Comparison of ENCODE assay signal across 27 cellular contexts in the genomic region with DNA sequence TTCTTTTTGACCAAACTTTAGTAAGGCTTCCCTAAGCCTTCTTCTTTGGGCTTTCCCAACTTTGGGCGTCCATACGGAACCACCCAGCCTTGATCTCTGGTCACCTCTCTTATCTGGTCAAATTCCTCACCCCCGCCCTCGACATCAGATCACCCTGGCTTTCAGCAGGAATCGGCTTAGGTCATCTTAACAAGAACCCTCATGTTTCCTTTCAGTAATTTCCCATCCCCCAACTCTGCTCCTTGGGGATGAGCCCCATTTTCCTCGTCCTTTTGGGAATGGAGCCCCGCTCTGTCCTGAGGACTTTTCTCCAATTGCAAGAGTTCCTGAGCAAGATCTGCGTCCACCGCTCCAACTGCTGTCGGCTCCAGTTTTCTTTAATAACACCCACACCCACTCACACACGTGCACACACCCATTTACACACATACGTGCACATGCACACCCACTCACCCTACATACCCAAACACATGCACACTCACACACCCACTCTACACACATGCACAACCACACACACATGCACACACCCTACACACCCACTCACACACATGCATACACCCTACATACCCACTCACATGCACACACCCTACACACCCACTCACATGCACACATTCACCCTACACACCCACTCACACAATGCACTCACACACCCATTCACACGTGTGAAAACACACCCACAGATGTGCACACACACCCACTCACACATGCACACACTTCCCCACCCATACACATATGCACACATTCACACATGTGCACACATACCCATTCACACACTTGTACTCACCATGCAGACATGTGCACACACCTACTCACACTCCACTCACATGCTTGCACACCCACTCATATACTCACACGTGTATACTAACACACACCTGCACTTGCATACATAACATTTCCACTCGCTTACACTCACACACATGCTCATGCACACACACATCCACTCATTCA.
DNase-seq lines count a peak whose midpoint lies in the region; ATAC-seq, FAIRE-seq and TF ChIP-seq lines count a peak whose summit lies in the region.
"Had no signal": no experiment of that assay in that cellular context is flagged by ENCODE, and none has a peak within 500 bp of the region (broad histone marks: within the 10 kb centered on the region; RNA-seq: fewer than 3 reads in every experiment).

No MANE protein-coding gene starts in this region.

- H3K9me3 Mint-ChIP-seq in activated T-cell treated with anti-CD3 and anti-CD28 coated beads, Interleukin-2, amount 50 U/mL, for 4 hours: peaks cover 5% of the 10 kb centered on the region
- peaks cover 4% of the 10 kb centered on the region; the same call in 1 of the 3 replicates for H3K9me3 Mint-ChIP-seq in GM23338
- H3K9me3 Mint-ChIP-seq: neural crest cell had no signal

- no peaks in the 10 kb centered on the region for H3K27me3 Mint-ChIP-seq in activated T-cell treated with anti-CD3 and anti-CD28 coated beads, Interleukin-2, amount 50 U/mL, for 4 hours (ENCODE audit: low read depth)
- peaks cover 2% of the 10 kb centered on the region for H3K27me3 Mint-ChIP-seq in GM23338 (ENCODE audit: insufficient read depth, low read depth, poor library complexity)
- H3K27me3 Mint-ChIP-seq: T-helper 17 cell had no signal

- no peak overlapping the region for H2BK20ac ChIP-seq in IMR-90 (ENCODE audit: low read depth, low read length)

- H3K23ac ChIP-seq in IMR-90 (ENCODE audit: low read depth, low read length): no peak overlapping the region

- no peaks in the 10 kb centered on the region for H3K9me2 ChIP-seq in GM23338 (ENCODE audit: insufficient read depth)

- FAIRE-seq in endothelial cell of umbilical vein (lab: Jason Lieb, UNC): no peak
- FAIRE-seq: G401.6, small intestine, TTC549 had no signal

- H3K4ac ChIP-seq in IMR-90 (ENCODE audit: low read depth, low read length): no peak overlapping the region

- CTCF ChIA-PET in IMR-90 (lab: Yijun Ruan, JAX): no interaction called here
- CTCF ChIA-PET in endothelial cell of umbilical vein (lab: Charles Lee): no interaction called here

- H3K9me3 ChIP-seq in IMR-90 (ENCODE audit: control insufficient read depth, insufficient read depth, low read length): peaks cover 8% of the 10 kb centered on the region
- H3K9me3 ChIP-seq in endothelial cell of umbilical vein (replicated peaks; ENCODE audit: control insufficient read depth, insufficient read depth, low read length): no peaks in the 10 kb centered on the region
- H3K9me3 ChIP-seq: suprapubic skin, vagina had no signal

- H2AFZ ChIP-seq in IMR-90 (replicated peaks; ENCODE audit: low read length, poor library complexity) (peak overlapping the region; percentile 15), endothelial cell of umbilical vein (ENCODE audit: low read depth, low read length) (no peak overlapping the region), GM23338 (no peak overlapping the region)
- H2AFZ ChIP-seq: GM23248, PC-9 had no signal

- H3K27ac Mint-ChIP-seq in GM23338: no peak overlapping the region
- H3K27ac Mint-ChIP-seq: T-helper 17 cell had no signal

- no peak for TF ChIP-seq RAD21 in IMR-90 (IDR thresholded peaks at IDR 0.05; ENCODE audit: low read length)

- H3K36me3 ChIP-seq in IMR-90 (ENCODE audit: control insufficient read depth, insufficient read depth, low read length): no peaks in the 10 kb centered on the region
- H3K36me3 ChIP-seq in endothelial cell of umbilical vein (ENCODE audit: control insufficient read depth in 2 of 2, extremely low read depth in 1 of 2, insufficient read depth in 2 of 2, low read length in 2 of 2): no peaks in the 10 kb centered on the region
- H3K36me3 ChIP-seq in GM23338 (ENCODE audit: insufficient read depth): no peaks in the 10 kb centered on the region
- H3K36me3 ChIP-seq: right atrium auricular region, suprapubic skin, vagina had no signal

- H2BK5ac ChIP-seq in IMR-90 (ENCODE audit: low read depth, low read length, poor library complexity, severe bottlenecking): no peak overlapping the region

- H2AK9ac ChIP-seq in IMR-90 (replicated peaks; ENCODE audit: low read depth, low read length, poor library complexity): no peak overlapping the region

- H3K27me3 ChIP-seq in IMR-90 (ENCODE audit: control insufficient read depth, insufficient read depth, low read length): peaks cover 37% of the 10 kb centered on the region
- peaks cover 3 to 15% of the 10 kb centered on the region in 2 experiments for H3K27me3 ChIP-seq in endothelial cell of umbilical vein (ENCODE audit: control insufficient read depth in 2 of 2, insufficient read depth in 2 of 2, low read length in 2 of 2)
- H3K27me3 ChIP-seq in GM23338 (ENCODE audit: insufficient read depth): no peaks in the 10 kb centered on the region
- H3K27me3 ChIP-seq: right atrium auricular region, suprapubic skin, vagina had no signal

- H2AK5ac ChIP-seq in IMR-90 (ENCODE audit: low read depth, low read length): no peak overlapping the region

- TF ChIP-seq POLR2A in IMR-90 (IDR thresholded peaks at IDR 0.05; ENCODE audit: low read depth, low read length) (no peak), endothelial cell of umbilical vein (IDR thresholded peaks at IDR 0.05; ENCODE audit: low read depth, low read length) (no peak)

- dilution Hi-C loops in IMR-90 (cut with HindIII; ENCODE audit: low sequenced_read_pairs, unreplicated experiment): no loop called here
- dilution Hi-C loops in endothelial cell of umbilical vein (cut with MboI; ENCODE audit: extremely low pct_ligation_motif_present, low sequenced_read_pairs): no loop called here

- H3K14ac ChIP-seq in IMR-90 (replicated peaks; ENCODE audit: low read depth, low read length): no peak overlapping the region

- in situ Hi-C loops in IMR-90 (cut with MboI; ENCODE audit: low sequenced_read_pairs): no loop called here

- H4K20me1 ChIP-seq in IMR-90 (ENCODE audit: insufficient read depth, low read length): no peaks in the 10 kb centered on the region; the same call in 1 of the 2 replicates
- H4K20me1 ChIP-seq in endothelial cell of umbilical vein (replicated peaks; ENCODE audit: control insufficient read depth, extremely low read depth, insufficient read depth, low read length): no peaks in the 10 kb centered on the region
- H4K20me1 ChIP-seq in GM23338 (replicated peaks; ENCODE audit: insufficient read depth): no peaks in the 10 kb centered on the region

- no peak for TF ChIP-seq CTCF in IMR-90 (conservative IDR thresholded peaks at IDR 0.05; ENCODE audit: low read depth, low read length)
- TF ChIP-seq CTCF in endothelial cell of umbilical vein (IDR thresholded peaks at IDR 0.05; ENCODE audit: extremely low read depth in 1 of 2, insufficient read depth in 1 of 2, low read depth in 1 of 2, low read length in 2 of 2): no peak
- TF ChIP-seq CTCF in GM23338 (conservative IDR thresholded peaks at IDR 0.05; ENCODE audit: low read depth in 2 of 2): no peak

- 0 out of 2 replicates have a peak, but pooled peaks cover 4% of the 10 kb centered on the region for H3F3A ChIP-seq in GM23338 (replicated peaks; ENCODE audit: low read depth)

- H3K4me3 ChIP-seq in IMR-90 (ENCODE audit: insufficient read depth, low read depth, low read length): no peak overlapping the region
- no peak overlapping the region for H3K4me3 ChIP-seq in endothelial cell of umbilical vein (replicated peaks in 1 of 3; ENCODE audit: insufficient read depth in 1 of 3, low read depth in 1 of 3, low read length in 3 of 3)
- no peak overlapping the region for H3K4me3 ChIP-seq in GM23338
- H3K4me3 ChIP-seq: GM23248, PC-9, right atrium auricular region, suprapubic skin, vagina had no signal

- H3K36me3 Mint-ChIP-seq in activated T-cell treated with anti-CD3 and anti-CD28 coated beads, Interleukin-2, amount 50 U/mL, for 4 hours (ENCODE audit: insufficient read depth): peaks cover 3% of the 10 kb centered on the region
- H3K36me3 Mint-ChIP-seq in GM23338 (ENCODE audit: low read depth): no peaks in the 10 kb centered on the region; the same call in 2 of the 3 replicates

- peak; percentile 17 for DNase-seq in activated T-cell treated with anti-CD3 and anti-CD28 coated beads, Interleukin-2, amount 50 U/mL, for 1 hour
- DNase-seq in activated T-cell treated with anti-CD3 and anti-CD28 coated beads, Interleukin-2, amount 50 U/mL, for 4 hours: no peak
- no peak for DNase-seq in IMR-90
- DNase-seq in endothelial cell of umbilical vein (ENCODE audit: low read depth, low spot score): no peak
- peak; percentile 29 for DNase-seq in posterior vena cava (ENCODE audit: low spot score)
- DNase-seq in epidermal melanocyte (ENCODE audit: insufficient read length, low spot score): no peak
- DNase-seq in GM23338 (ENCODE audit: low spot score): no peak
- no peak for DNase-seq in HT-29 (ENCODE audit: low spot score)
- DNase-seq: activated gamma-delta T cell treated with Interleukin-2 at 50 U/mL for 16 hours, Calu3, DMS79, GM23248, hippocampal formation, left colon, NCI-H2107, NCI-H345, PC-9, T-helper 17 cell had no signal

- intact Hi-C loops in IMR-90 (cut with micrococcal nuclease): no loop called here
- intact Hi-C loops in endothelial cell of umbilical vein (cut with micrococcal nuclease): no loop called here
- intact Hi-C loops in posterior vena cava (cut with DNase I): no loop called here

- H3K4me1 ChIP-seq in IMR-90 (ENCODE audit: control insufficient read depth, insufficient read depth, low read length): no peaks in the 10 kb centered on the region
- no peaks in the 10 kb centered on the region for H3K4me1 ChIP-seq in endothelial cell of umbilical vein (ENCODE audit: control insufficient read depth, extremely low read depth, insufficient read depth, low read length)
- peaks cover 19% of the 10 kb centered on the region for H3K4me1 ChIP-seq in GM23338 (ENCODE audit: insufficient read depth)
- H3K4me1 ChIP-seq: suprapubic skin, vagina had no signal

- WGBS in IMR-90 (ENCODE audit: extremely low coverage in 2 of 2, insufficient read length in 1 of 2), 2 experiments: 71% methylated on average over 8 of the region's 15 CpGs; no CpG with 5 or more reads in 1 of the 2 experiments

- peaks cover 40% of the 10 kb centered on the region for H3K4me1 Mint-ChIP-seq in activated T-cell treated with anti-CD3 and anti-CD28 coated beads, Interleukin-2, amount 50 U/mL, for 4 hours (ENCODE audit: low read depth)
- H3K4me1 Mint-ChIP-seq in GM23338: peaks cover 20% of the 10 kb centered on the region

- no peaks in the 10 kb centered on the region for H3K79me2 ChIP-seq in endothelial cell of umbilical vein (ENCODE audit: control insufficient read depth, insufficient read depth, low read length)
- no peaks in the 10 kb centered on the region for H3K79me2 ChIP-seq in GM23338 (replicated peaks; ENCODE audit: insufficient read depth)

- no peak overlapping the region for H4K8ac ChIP-seq in IMR-90 (ENCODE audit: low read depth in 2 of 2, low read length in 2 of 2)

- H3K9ac ChIP-seq in IMR-90 (ENCODE audit: low read depth, low read length): no peak overlapping the region
- H3K9ac ChIP-seq in endothelial cell of umbilical vein (replicated peaks; ENCODE audit: extremely low read depth, insufficient read depth, low read length): no peak overlapping the region
- H3K9ac ChIP-seq: GM23248 had no signal

- H2BK15ac ChIP-seq in IMR-90 (ENCODE audit: low read depth, low read length): no peak overlapping the region

- H3K9me1 ChIP-seq in IMR-90 (ENCODE audit: insufficient read depth, low read length) (peaks cover 5% of the 10 kb centered on the region; the same call in 1 of the 2 replicates), endothelial cell of umbilical vein (replicated peaks; ENCODE audit: control insufficient read depth, extremely low read depth, insufficient read depth, low read length) (no peaks in the 10 kb centered on the region)

- POLR2A ChIA-PET in IMR-90 (lab: Charles Lee; ENCODE audit: unreplicated experiment): no interaction called here
- POLR2A ChIA-PET in endothelial cell of umbilical vein (lab: Charles Lee): no interaction called here

- no peak for ATAC-seq in activated T-cell treated with anti-CD3 and anti-CD28 coated beads, Interleukin-2, amount 50 U/mL, for 4 hours
- no peak for ATAC-seq in IMR-90 (ENCODE audit: low read depth)
- ATAC-seq in GM23338: no peak
- ATAC-seq: activated CD4-positive, CD25-positive, alpha-beta regulatory T cell treated with anti-CD3 and anti-CD28 coated beads, Interleukin-2, amount 50 U/mL, for 24 hours; left colon had no signal

- no peak overlapping the region for H4K91ac ChIP-seq in IMR-90 (ENCODE audit: insufficient read depth, low read depth, low read length)

- H3K4me2 ChIP-seq in IMR-90 (ENCODE audit: low read depth, low read length): no peak overlapping the region
- H3K4me2 ChIP-seq in endothelial cell of umbilical vein (ENCODE audit: insufficient read depth, low read length): no peak overlapping the region
- no peak overlapping the region for H3K4me2 ChIP-seq in GM23338
- H3K4me2 ChIP-seq: PC-9 had no signal

- H3K79me1 ChIP-seq in IMR-90 (ENCODE audit: low read depth in 1 of 2, low read length in 2 of 2): no peaks in the 10 kb centered on the region

- no peak overlapping the region for H2BK120ac ChIP-seq in IMR-90 (ENCODE audit: low read depth, low read length)

- no peak overlapping the region for H3K56ac ChIP-seq in IMR-90 (ENCODE audit: extremely low read depth, insufficient read depth, low read length)

- no TSS peak for BruUV-seq in IMR-90 (replicated peaks; lab: Mats Ljungman, UMichigan)
- BruUV-seq in endothelial cell of umbilical vein (replicated peaks; lab: Mats Ljungman, UMichigan): no TSS peak

- H3K27ac ChIP-seq in IMR-90 (ENCODE audit: insufficient read depth, low read length) (no peak overlapping the region), endothelial cell of umbilical vein (ENCODE audit: insufficient read depth, low read depth, low read length) (no peak overlapping the region), GM23338 (ENCODE audit: low read depth) (no peak overlapping the region)
- H3K27ac ChIP-seq: C4-2B, GM23248, PC-9, right atrium auricular region, suprapubic skin, vagina had no signal

- no peak overlapping the region for H3K18ac ChIP-seq in IMR-90 (ENCODE audit: low read depth, low read length)

- no peak overlapping the region for H3K4me3 Mint-ChIP-seq in activated T-cell treated with anti-CD3 and anti-CD28 coated beads, Interleukin-2, amount 50 U/mL, for 4 hours
- H3K4me3 Mint-ChIP-seq in GM23338: no peak overlapping the region
- H3K4me3 Mint-ChIP-seq: neural crest cell, T-helper 17 cell had no signal

- H4K5ac ChIP-seq in IMR-90 (ENCODE audit: low read depth, low read length): no peak overlapping the region

Comparison
In these comparisons a context has a peak if more than half of its experiments do, and no peak if none do; other contexts are left out.
1. DNase-seq: peak in activated T-cell treated with anti-CD3 and anti-CD28 coated beads, Interleukin-2, amount 50 U/mL, for 1 hour (single experiment) and posterior vena cava (single experiment); none in activated T-cell treated with anti-CD3 and anti-CD28 coated beads, Interleukin-2, amount 50 U/mL, for 4 hours (single experiment), IMR-90 (single experiment), endothelial cell of umbilical vein (single experiment), epidermal melanocyte (single experiment), GM23338 (single experiment) and HT-29 (single experiment).